1 cellular context compared by ENCODE assay signal in genomic region chr22:46935506-46936377, GRCh38.
TF ChIP-seq lines count a peak whose summit lies in the region.

No MANE protein-coding gene starts in this region.

TF ChIP-seq in HepG2, 621 proteins besides CTCF, POLR2A, EP300 and RAD21 (continued from another document and continues in another):
- peak; percentile 59; the same call in 1 of the 2 replicates for TF ChIP-seq ZBED4 (CRISPR knock-in tag; IDR thresholded peaks at IDR 0.05; ENCODE audit: borderline replicate concordance)
- TF ChIP-seq ATF7 (IDR thresholded peaks at IDR 0.05) = peak; percentile 37
- peak; percentile 38; the same call in 1 of the 2 replicates for TF ChIP-seq ATF7 (CRISPR knock-in tag; IDR thresholded peaks at IDR 0.05)
- no peak; the same call in none of the 2 replicates for TF ChIP-seq ARNT2 (CRISPR knock-in tag; IDR thresholded peaks at IDR 0.05; ENCODE audit: low read depth)
- TF ChIP-seq ZBTB42 (CRISPR knock-in tag; IDR thresholded peaks at IDR 0.05) = 0 out of 2 replicates have a peak, but pooled peaks have one; percentile 34
- TF ChIP-seq TARDBP (CRISPR knock-in tag; IDR thresholded peaks at IDR 0.05) = peak; percentile 93
- TF ChIP-seq ZNF614 (CRISPR knock-in tag; IDR thresholded peaks at IDR 0.05; ENCODE audit: borderline replicate concordance) = peak; percentile 84
- TF ChIP-seq ZNF589 (CRISPR knock-in tag; conservative IDR thresholded peaks at IDR 0.05) = no peak
- no peak for TF ChIP-seq USF2 (IDR thresholded peaks at IDR 0.05; ENCODE audit: low read depth, low read length)
- peak; percentile 30; the same call in 1 of the 2 replicates for TF ChIP-seq USF2 (CRISPR knock-in tag; IDR thresholded peaks at IDR 0.05; ENCODE audit: borderline replicate concordance)
- TF ChIP-seq NFIC (IDR thresholded peaks at IDR 0.05; ENCODE audit: low read length) = peak; percentile 10; the same call in 1 of the 2 replicates
- TF ChIP-seq NR2C2 (CRISPR knock-in tag; IDR thresholded peaks at IDR 0.05; ENCODE audit: borderline replicate concordance) = peak; percentile 98
- no peak for TF ChIP-seq ZNF572 (CRISPR knock-in tag; IDR thresholded peaks at IDR 0.05)
- no peak for TF ChIP-seq ZHX1 (CRISPR knock-in tag; IDR thresholded peaks at IDR 0.05; ENCODE audit: low read depth)
- TF ChIP-seq ZNF430 (CRISPR knock-in tag; IDR thresholded peaks at IDR 0.05) = peak; percentile 90; the same call in 1 of the 2 replicates
- TF ChIP-seq ISL2 (CRISPR knock-in tag; IDR thresholded peaks at IDR 0.05) = peak; percentile 72
- TF ChIP-seq GPN1 (CRISPR knock-in tag; IDR thresholded peaks at IDR 0.05; ENCODE audit: borderline replicate concordance) = no peak
- TF ChIP-seq ZNF274 (CRISPR knock-in tag; IDR thresholded peaks at IDR 0.05) = no peak; the same call in 1 of the 2 replicates
- TF ChIP-seq SMC3 (IDR thresholded peaks at IDR 0.05; ENCODE audit: low read length) = no peak
- peak; percentile 89; the same call in 1 of the 2 replicates for TF ChIP-seq MTERF4 (CRISPR knock-in tag; IDR thresholded peaks at IDR 0.05)
- no peak for TF ChIP-seq ZNF446 (CRISPR knock-in tag; IDR thresholded peaks at IDR 0.05)
- peak; percentile 56 for TF ChIP-seq TEAD3 (CRISPR knock-in tag; optimal IDR thresholded peaks at IDR 0.05; ENCODE audit: borderline replicate concordance)
- TF ChIP-seq E2F1 (CRISPR knock-in tag; IDR thresholded peaks at IDR 0.05) = no peak
- no peak for TF ChIP-seq PAWR (CRISPR knock-in tag; IDR thresholded peaks at IDR 0.05; ENCODE audit: borderline replicate concordance)
- no peak for TF ChIP-seq TFDP1 (CRISPR knock-in tag; IDR thresholded peaks at IDR 0.05; ENCODE audit: borderline replicate concordance)
- TF ChIP-seq FOXP1 (IDR thresholded peaks at IDR 0.05) = peak; percentile 59
- peak; percentile 90 for TF ChIP-seq FOXP1 (CRISPR knock-in tag; IDR thresholded peaks at IDR 0.05)
- peak; percentile 33; the same call in 1 of the 2 replicates for TF ChIP-seq ZNF792 (CRISPR knock-in tag; IDR thresholded peaks at IDR 0.05)
- TF ChIP-seq ZNF205 (CRISPR knock-in tag; IDR thresholded peaks at IDR 0.05) = peak; percentile 48; the same call in 1 of the 2 replicates
- no peak for TF ChIP-seq SYNCRIP (IDR thresholded peaks at IDR 0.05; ENCODE audit: insufficient read depth, low read depth, low read length)
- TF ChIP-seq ZNF24 (IDR thresholded peaks at IDR 0.05) = no peak
- no peak for TF ChIP-seq ZNF530 (CRISPR knock-in tag; IDR thresholded peaks at IDR 0.05; ENCODE audit: low read depth)
- peak; percentile 83 for TF ChIP-seq DPF2 (CRISPR knock-in tag; IDR thresholded peaks at IDR 0.05; ENCODE audit: borderline replicate concordance, low read depth)
- peak; percentile 64 for TF ChIP-seq IKZF4 (CRISPR knock-in tag; IDR thresholded peaks at IDR 0.05; ENCODE audit: borderline replicate concordance, low read depth, not compliant biosample characterization)
- peak; percentile 77 for TF ChIP-seq ZMYM4 (CRISPR knock-in tag; IDR thresholded peaks at IDR 0.05)
- TF ChIP-seq CHD4 (IDR thresholded peaks at IDR 0.05; ENCODE audit: borderline replicate concordance, low read length) = peak; percentile 51; the same call in 1 of the 2 replicates
- no peak for TF ChIP-seq GZF1 (CRISPR knock-in tag; IDR thresholded peaks at IDR 0.05)
- peak; percentile 89 for TF ChIP-seq FOXP4 (CRISPR knock-in tag; IDR thresholded peaks at IDR 0.05)
- no peak for TF ChIP-seq ZSCAN30 (CRISPR knock-in tag; IDR thresholded peaks at IDR 0.05)
- no peak for TF ChIP-seq ATF5 (CRISPR knock-in tag; IDR thresholded peaks at IDR 0.05; ENCODE audit: low read depth)
- no peak for TF ChIP-seq NR3C1 (CRISPR knock-in tag; IDR thresholded peaks at IDR 0.05)
- TF ChIP-seq PCBP2 (optimal IDR thresholded peaks at IDR 0.05; ENCODE audit: low read depth, low read length, poor library complexity, severe bottlenecking) = no peak
- no peak; the same call in none of the 2 replicates for TF ChIP-seq ZNF292 (CRISPR knock-in tag; IDR thresholded peaks at IDR 0.05; ENCODE audit: borderline replicate concordance, low read depth)
- no peak for TF ChIP-seq HOXA9 (CRISPR knock-in tag; IDR thresholded peaks at IDR 0.05; ENCODE audit: borderline replicate concordance)
- TF ChIP-seq ZNF615 (CRISPR knock-in tag; IDR thresholded peaks at IDR 0.05; ENCODE audit: borderline replicate concordance) = no peak
- no peak for TF ChIP-seq MTA3 (CRISPR knock-in tag; IDR thresholded peaks at IDR 0.05)
- TF ChIP-seq MNT (IDR thresholded peaks at IDR 0.05) = peak; percentile 33
- peak; percentile 81; the same call in 1 of the 2 replicates for TF ChIP-seq POGK (CRISPR knock-in tag; conservative IDR thresholded peaks at IDR 0.05)
